In genomic region chr6:109690740-109691687, GRCh38 we compare ENCODE assay signal across 8 cellular contexts. TPM values are rescaled to one million over a fixed set of nuclear protein-coding genes. Genes with fewer than 3 reads are reported as not detected.
DNase-seq lines count a peak whose midpoint lies in the region; ATAC-seq, FAIRE-seq and TF ChIP-seq lines count a peak whose summit lies in the region.

TSS of gene AK9 (minus strand) at chr6:109691202. CDS start at chr6:109675745, 15,457 bp downstream.
TSS of gene FIG4 (plus strand) at chr6:109691296. CDS start at chr6:109691436, 140 bp downstream.

- intact Hi-C loops in activated B cell treated with CpG ODN at 0.5 μM for 24 hours (cut with micrococcal nuclease) = loop anchor here (1.0 to 5.0 kb wide), 15 partner anchors 14 to 1792 kb away; partner anchors contain the start of genes AMD1, CD164, CDC40 and MICAL1

- ATAC-seq in GM18909 (IDR thresholded peaks at IDR 0.05; ENCODE audit: poor library complexity, unreplicated experiment) (peak; percentile 98), HG03175 (IDR thresholded peaks at IDR 0.05; ENCODE audit: unreplicated experiment) (peak; percentile 93), activated B cell treated with CpG ODN at 0.5 μM for 24 hours (ENCODE audit: low read depth) (peak; percentile 93)

- DNase-seq in AG08396 (ENCODE audit: low spot score) (peak; percentile 90), NCI-H2227 treated with DMSO at 0.1 percent for 48 hours (lab: John Stamatoyannopoulos, UW) (peak; percentile 88), activated B cell treated with CpG ODN at 0.5 μM for 24 hours (peak; percentile 88)
- DNase-seq in central memory CD4-positive, alpha-beta T cell = peak; percentile 83
- peak; percentile 89 for DNase-seq in stimulated activated CD4-positive, alpha-beta T cell treated with anti-CD3 and anti-CD28 coated beads, Interleukin-12 subunit alpha, Interleukin-12 subunit beta, amount 100 ng/mL, for 4 hours

- peak; percentile 93 for FAIRE-seq in islet of Langerhans (lab: Jason Lieb, UNC)

- CTCF ChIA-PET in activated B cell treated with CpG ODN at 0.5 μM for 24 hours (lab: Charles Lee) = interaction anchor here (0.8 to 4.1 kb wide), 7 partner anchors 11 to 503 kb away, joined by 3 to 17 read pairs (median 6); partner anchors contain the start of gene CD164

- H3K27ac Mint-ChIP-seq in activated B cell treated with CpG ODN at 0.5 μM for 24 hours = peak within 1 kb of the TSS; percentile 95

- TF ChIP-seq CTCF in activated B cell treated with CpG ODN at 0.5 μM for 24 hours (IDR thresholded peaks at IDR 0.05) = no peak

- H3K27me3 Mint-ChIP-seq in activated B cell treated with CpG ODN at 0.5 μM for 24 hours = no peaks in the 10 kb centered on the region

- POLR2A ChIA-PET in activated B cell treated with CpG ODN at 0.5 μM for 24 hours (lab: Charles Lee) = interaction anchor here (0.6 to 1.7 kb wide), 6 partner anchors 11 to 349 kb away, joined by 3 to 11 read pairs (median 4); partner anchors contain the start of genes CD164 and MICAL1

- peaks cover 42% of the 10 kb centered on the region for H3K4me1 Mint-ChIP-seq in activated B cell treated with CpG ODN at 0.5 μM for 24 hours

- H3K4me3 Mint-ChIP-seq in activated B cell treated with CpG ODN at 0.5 μM for 24 hours = peak within 1 kb of the TSS; percentile 94

- H3K9me3 Mint-ChIP-seq in activated B cell treated with CpG ODN at 0.5 μM for 24 hours = no peaks in the 10 kb centered on the region

- peaks cover 20% of the 10 kb centered on the region for H3K36me3 Mint-ChIP-seq in activated B cell treated with CpG ODN at 0.5 μM for 24 hours (ENCODE audit: low read depth)

RNA-seq across cellular contexts. Expression of gene AK9, which starts in this region (rescaled TPM):
- total RNA-seq in activated B cell treated with CpG ODN at 0.5 μM for 24 hours = 9.1 and 10.6 TPM in 2 replicates

RNA-seq across cellular contexts. Expression of gene FIG4, which starts in this region (rescaled TPM):
- 19.8 and 21.8 TPM in 2 replicates for total RNA-seq in activated B cell treated with CpG ODN at 0.5 μM for 24 hours

Comparison
In these comparisons a context has a peak if more than half of its experiments do, and no peak if none do; other contexts are left out.
1. Peak in every context shown above with its lines: DNase-seq and ATAC-seq.